In the genomic region with DNA sequence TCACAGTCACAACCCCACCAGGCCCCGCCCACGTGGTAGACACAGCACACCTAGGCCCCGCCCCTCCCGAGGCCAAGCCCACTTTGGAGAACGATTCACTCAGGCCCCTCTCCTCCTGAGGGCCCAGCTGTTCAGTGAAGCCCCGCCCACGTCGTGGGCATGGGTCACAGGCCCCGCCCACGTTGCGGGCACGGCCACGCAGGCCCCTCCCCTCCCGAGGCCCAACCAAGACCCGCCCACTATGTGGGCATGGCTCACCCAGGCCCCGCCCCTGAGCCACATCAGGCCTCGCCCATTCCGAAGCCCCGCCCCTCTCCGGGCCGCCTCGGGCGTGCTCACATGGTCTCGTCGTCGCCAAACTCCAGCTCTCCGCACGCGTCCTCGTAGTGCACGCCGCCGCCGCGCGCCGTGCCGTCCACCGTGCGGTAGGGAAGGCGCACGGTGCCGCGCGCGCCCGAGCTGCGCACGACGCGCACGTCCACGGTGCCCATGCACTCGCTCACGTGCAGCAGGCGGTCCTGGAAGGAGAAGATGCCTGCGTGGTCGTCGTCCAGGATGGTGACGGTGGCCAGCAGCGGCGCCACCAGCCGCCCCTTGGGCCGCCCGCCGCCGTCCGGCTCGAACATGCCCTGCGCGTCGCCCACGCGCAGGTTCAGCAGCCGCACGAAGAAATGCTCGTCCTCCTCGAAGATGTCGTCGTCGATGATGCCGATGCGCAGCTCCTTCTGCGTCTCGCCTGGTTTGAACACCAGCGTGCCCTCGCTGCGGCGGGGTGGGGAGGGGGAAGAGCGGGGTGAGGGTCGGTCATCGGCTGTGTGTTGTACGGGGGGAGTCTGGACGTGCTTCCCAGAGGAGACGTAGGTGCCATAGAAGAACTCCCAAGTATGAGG, we compare ENCODE assay signal across 8 cellular contexts. TPM values are rescaled to one million over a fixed set of nuclear protein-coding genes. Genes with fewer than 3 reads are reported as not detected.
DNase-seq lines count a peak whose midpoint lies in the region; ATAC-seq and TF ChIP-seq lines count a peak whose summit lies in the region.

No MANE protein-coding gene starts in this region.

- H3K27me3 Mint-ChIP-seq in activated CD4-positive, alpha-beta T cell treated with anti-CD3 and anti-CD28 coated beads, Interleukin-2, amount 10 ng/mL, durations not matched to agents 24 days and 14 days, result peaks cover 68% of the 10 kb centered on the region
- peaks cover 52% of the 10 kb centered on the region for H3K27me3 Mint-ChIP-seq in memory B cell

- 6 to 11% (median 10%) methylated on average over 35 to 95 of the region's 95 CpGs for WGBS in stomach, 5 donors

- H3K4me3 ChIP-seq in duodenal mucosa (ENCODE audit: low read depth in 1 of 2, low read length in 2 of 2), result peak overlapping the region; percentile 16 to 27
- H3K4me3 ChIP-seq in stomach, result peak overlapping the region in 3 of 4 donors; percentile 16 to 27 (median 22)

- H3K4me3 Mint-ChIP-seq in activated CD4-positive, alpha-beta T cell treated with anti-CD3 and anti-CD28 coated beads, Interleukin-2, amount 10 ng/mL, durations not matched to agents 24 days and 14 days, result peak overlapping the region; percentile 75
- H3K4me3 Mint-ChIP-seq in memory B cell, result no peak overlapping the region

- TF ChIP-seq EP300 in stomach (IDR thresholded peaks at IDR 0.05), result no peak

- TF ChIP-seq CTCF in stomach (IDR thresholded peaks at IDR 0.05), result no peak

- peaks cover 5% of the 10 kb centered on the region for H3K9me3 Mint-ChIP-seq in activated CD4-positive, alpha-beta T cell treated with anti-CD3 and anti-CD28 coated beads, Interleukin-2, amount 10 ng/mL, durations not matched to agents 24 days and 14 days
- H3K9me3 Mint-ChIP-seq in memory B cell, result peaks cover 5% of the 10 kb centered on the region

- DNase-seq in AG20443 (ENCODE audit: low spot score), result peak; percentile 65
- DNase-seq in KBM-7, result peak; percentile 86
- DNase-seq in activated CD4-positive, alpha-beta T cell treated with anti-CD3 and anti-CD28 coated beads, Interleukin-2, amount 10 ng/mL, durations not matched to agents 24 days and 14 days, result peak; percentile 92
- peak in 1 of 2 donors; percentile 44 for DNase-seq in memory B cell (ENCODE audit: low spot score in 2 of 2)
- peak; percentile 28 for DNase-seq in stomach
- no peak for DNase-seq in middle frontal gyrus (ENCODE audit: extremely low spot score, low spot score)
- DNase-seq in KG1 (lab: John Stamatoyannopoulos, UW), result no peak

- peak; percentile 34 for ATAC-seq in memory B cell (ENCODE audit: low read depth)

- in situ Hi-C loops in KBM-7 (cut with MboI; ENCODE audit: low pct_unique_long_range_greater_than_20kb, low sequenced_read_pairs), result no loop called here

- no peaks in the 10 kb centered on the region for H3K36me3 Mint-ChIP-seq in activated CD4-positive, alpha-beta T cell treated with anti-CD3 and anti-CD28 coated beads, Interleukin-2, amount 10 ng/mL, durations not matched to agents 24 days and 14 days (ENCODE audit: low read depth)
- peaks cover 9% of the 10 kb centered on the region for H3K36me3 Mint-ChIP-seq in memory B cell

- H3K27ac Mint-ChIP-seq in activated CD4-positive, alpha-beta T cell treated with anti-CD3 and anti-CD28 coated beads, Interleukin-2, amount 10 ng/mL, durations not matched to agents 24 days and 14 days, result peak overlapping the region; percentile 16
- H3K27ac Mint-ChIP-seq in memory B cell, result no peak overlapping the region

- H3K9me3 ChIP-seq in duodenal mucosa (ENCODE audit: control insufficient read depth in 1 of 2, low read length in 2 of 2) (no peaks in the 10 kb centered on the region), stomach (peaks cover 0 to 8% (median 2%) of the 10 kb centered on the region in 4 donors)

- no peak overlapping the region for H3K9ac ChIP-seq in duodenal mucosa (ENCODE audit: low read depth in 1 of 2, low read length in 2 of 2)

- peaks cover 6 to 9% of the 10 kb centered on the region in 2 donors for H3K4me1 ChIP-seq in duodenal mucosa (ENCODE audit: control insufficient read depth in 1 of 2, insufficient read depth in 2 of 2, low read length in 2 of 2)
- peaks cover 20 to 32% (median 24%) of the 10 kb centered on the region in 4 donors for H3K4me1 ChIP-seq in stomach

- intact Hi-C loops in activated CD4-positive, alpha-beta T cell treated with anti-CD3 and anti-CD28 coated beads, Interleukin-2, amount 10 ng/mL, durations not matched to agents 24 days and 14 days (cut with micrococcal nuclease), result loop anchor here (1.0 kb wide), 1 partner anchor 19 kb away; no protein-coding TSS in a partner anchor
- intact Hi-C loops in stomach (cut with DNase I; ENCODE audit: low total_unique reads), result no loop called here

- H3K36me3 ChIP-seq in duodenal mucosa (ENCODE audit: control insufficient read depth in 1 of 2, insufficient read depth in 2 of 2, low read length in 2 of 2) (no peaks in the 10 kb centered on the region), stomach (no peaks in the 10 kb centered on the region)

- peaks cover 41% of the 10 kb centered on the region for H3K4me1 Mint-ChIP-seq in activated CD4-positive, alpha-beta T cell treated with anti-CD3 and anti-CD28 coated beads, Interleukin-2, amount 10 ng/mL, durations not matched to agents 24 days and 14 days
- H3K4me1 Mint-ChIP-seq in memory B cell, result peaks cover 21% of the 10 kb centered on the region

- H3K27me3 ChIP-seq in duodenal mucosa (ENCODE audit: control insufficient read depth in 1 of 2, insufficient read depth in 2 of 2, low read length in 2 of 2) (peaks cover 47 to 60% of the 10 kb centered on the region in 2 donors), stomach (peaks cover 21 to 91% (median 76%) of the 10 kb centered on the region in 3 donors)

- H3K27ac ChIP-seq in duodenal mucosa (ENCODE audit: low read depth, low read length) (no peak overlapping the region), stomach (no peak overlapping the region)

- TF ChIP-seq POLR2A in stomach (IDR thresholded peaks at IDR 0.05), result no peak

RNA-seq across cellular contexts. Expression of a gene that starts 24.0 kb away (rescaled TPM):
- total RNA-seq in activated CD4-positive, alpha-beta T cell treated with anti-CD3 and anti-CD28 coated beads, Interleukin-2, amount 10 ng/mL, durations not matched to agents 24 days and 14 days, result 0.05 TPM in 1 of 2 replicates, not detected in the other
- total RNA-seq in stomach, result 10 to 100 TPM in 1 of 5 donors, 1 to 10 TPM in 3, under 1 TPM in 1; 0.73 to 17.9 (median 6.4) TPM
- under 1 TPM; 0.12 to 0.60 (median 0.46) TPM for polyA plus RNA-seq in stomach

RNA-seq across cellular contexts. Expression of a gene that starts 28.4 kb away (rescaled TPM):
- total RNA-seq in activated CD4-positive, alpha-beta T cell treated with anti-CD3 and anti-CD28 coated beads, Interleukin-2, amount 10 ng/mL, durations not matched to agents 24 days and 14 days, result not detected in 2 replicates
- 10 to 100 TPM in 3 of 5 donors, 1 to 10 TPM in 2; 3.1 to 18.2 (median 10.5) TPM for total RNA-seq in stomach
- 10 to 100 TPM; 11.9 to 16.7 (median 15.3) TPM for polyA plus RNA-seq in stomach

RNA-seq across cellular contexts. Expression of a gene that starts 36.3 kb away (rescaled TPM):
- total RNA-seq in activated CD4-positive, alpha-beta T cell treated with anti-CD3 and anti-CD28 coated beads, Interleukin-2, amount 10 ng/mL, durations not matched to agents 24 days and 14 days, result 10.1 and 12.2 TPM in 2 replicates
- total RNA-seq in stomach, result 10 to 100 TPM in 3 of 5 donors, 1 to 10 TPM in 2; 3.2 to 28.0 (median 18.3) TPM
- 10 to 100 TPM in 2 of 3 donors, 1 to 10 TPM in 1; 6.4 to 23.4 (median 21.5) TPM for polyA plus RNA-seq in stomach

Comparison
In these comparisons a context has a peak if more than half of its experiments do, and no peak if none do; other contexts are left out.
1. DNase-seq: peak in AG20443 (single experiment), KBM-7 (single experiment), activated CD4-positive, alpha-beta T cell treated with anti-CD3 and anti-CD28 coated beads, Interleukin-2, amount 10 ng/mL, durations not matched to agents 24 days and 14 days (single experiment) and stomach (single experiment); none in middle frontal gyrus (single experiment) and KG1 (single experiment).